ENCODE assay signal across 20 cellular contexts in the genomic region with DNA sequence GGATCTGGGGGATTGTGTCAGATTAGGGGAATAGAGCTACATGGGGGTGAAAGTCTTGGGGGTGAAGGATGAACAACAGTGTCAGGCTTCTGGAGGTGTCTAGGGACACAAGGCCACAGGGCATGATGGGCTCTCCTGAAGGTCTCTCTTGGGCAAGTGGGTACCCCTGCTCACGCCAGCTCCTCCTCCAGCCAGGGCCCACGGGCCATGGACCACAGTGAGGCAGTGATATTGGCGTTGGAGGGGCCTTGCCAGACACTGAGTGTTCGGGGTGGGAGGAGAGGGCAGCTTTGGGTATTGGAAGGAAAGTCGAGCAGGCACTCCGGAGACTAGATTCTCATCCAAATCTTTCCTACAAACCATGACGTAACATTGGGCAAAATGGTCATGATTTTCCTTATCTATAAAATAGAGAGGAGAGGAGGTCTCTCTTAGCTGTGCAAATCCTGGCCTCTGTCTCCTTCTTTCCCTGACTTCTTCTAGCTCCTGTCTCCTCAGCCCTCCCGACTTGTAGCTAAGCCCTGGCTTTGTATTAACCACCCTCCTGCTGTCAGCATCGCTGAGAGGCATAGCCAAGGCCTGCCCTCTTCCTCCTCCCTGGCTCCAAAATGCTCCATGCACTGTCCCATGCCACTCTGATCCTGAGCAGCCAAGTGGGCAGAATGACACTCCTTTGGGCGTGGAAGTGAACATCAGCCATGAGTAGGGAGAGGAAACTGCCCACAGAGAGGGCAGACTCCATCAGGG. TPM values are rescaled to one million over a fixed set of nuclear protein-coding genes. Genes with fewer than 3 reads are reported as not detected.
DNase-seq lines count a peak whose midpoint lies in the region; ATAC-seq, FAIRE-seq and TF ChIP-seq lines count a peak whose summit lies in the region.
"Had no signal": no experiment of that assay in that cellular context is flagged by ENCODE, and none has a peak within 500 bp of the region (broad histone marks: within the 10 kb centered on the region; RNA-seq: fewer than 3 reads in every experiment).

No MANE protein-coding gene starts in this region.

- H3K9ac ChIP-seq in HUES48 (ENCODE audit: low read depth, low read length) = no peak overlapping the region
- H3K9ac ChIP-seq in trophoblast cell (ENCODE audit: low read length) = no peak overlapping the region

- no CpG with 5 or more reads among the region's 10 CpGs for WGBS in trophoblast cell (ENCODE audit: extremely low coverage, insufficient coverage, insufficient read length)

- H2BK12ac ChIP-seq in trophoblast cell (ENCODE audit: low read length) = peak overlapping the region; percentile 21

- peak overlapping the region; percentile 81 for H2AK5ac ChIP-seq in trophoblast cell (ENCODE audit: low read length)

- TF ChIP-seq CTCF in brain microvascular endothelial cell (IDR thresholded peaks at IDR 0.05; ENCODE audit: low read depth, low read length, missing control alignments) (no peak), D721Med (IDR thresholded peaks at IDR 0.05; ENCODE audit: insufficient read depth, missing control alignments) (no peak), GM13977 (IDR thresholded peaks at IDR 0.05; ENCODE audit: extremely low read depth, insufficient read depth, missing control alignments) (no peak)

- peaks cover 11% of the 10 kb centered on the region for H3K79me1 ChIP-seq in trophoblast cell (ENCODE audit: low read length)

- peak overlapping the region; percentile 86 for H3K27ac ChIP-seq in ACC112 (ENCODE audit: low read depth, low read length)
- peak overlapping the region; percentile 84 for H3K27ac ChIP-seq in HUES48 (ENCODE audit: low read depth, low read length)
- peak overlapping the region; percentile 87 for H3K27ac ChIP-seq in brain microvascular endothelial cell
- no peak overlapping the region for H3K27ac ChIP-seq in trophoblast cell (ENCODE audit: low read depth, low read length)

- H3K23ac ChIP-seq in trophoblast cell (ENCODE audit: low read length) = no peak overlapping the region

- H3K27me3 Mint-ChIP-seq in activated naive CD8-positive, alpha-beta T cell treated with anti-CD3 and anti-CD28 coated beads, Interleukin-2, amount 50 U/mL, for 24 hours = no peaks in the 10 kb centered on the region
- H3K27me3 Mint-ChIP-seq: activated naive CD8-positive, alpha-beta T cell treated with anti-CD3 and anti-CD28 coated beads, Interleukin-2, amount 10 ng/mL, durations not matched to agents 7 days and 5 days; central memory CD8-positive, alpha-beta T cell; memory B cell had no signal

- H3K4me2 ChIP-seq in trophoblast cell (ENCODE audit: low read length) = no peak overlapping the region
- H3K4me2 ChIP-seq: smooth muscle cell had no signal

- H2BK120ac ChIP-seq in trophoblast cell (ENCODE audit: insufficient read depth, low read length, poor library complexity) = peak overlapping the region; percentile 9

- no peak for ATAC-seq in activated naive CD8-positive, alpha-beta T cell treated with anti-CD3 and anti-CD28 coated beads, Interleukin-2, amount 50 U/mL, for 24 hours
- ATAC-seq: K562; stimulated activated effector memory CD8-positive, alpha-beta T cell treated with anti-CD3 and anti-CD28 coated beads, Interleukin-12 subunit alpha, Interleukin-12 subunit beta, amount 100 ng/mL, for 72 hours had no signal

- no peaks in the 10 kb centered on the region for H3K9me3 Mint-ChIP-seq in activated naive CD8-positive, alpha-beta T cell treated with anti-CD3 and anti-CD28 coated beads, Interleukin-2, amount 50 U/mL, for 24 hours
- H3K9me3 Mint-ChIP-seq: activated naive CD8-positive, alpha-beta T cell treated with anti-CD3 and anti-CD28 coated beads, Interleukin-2, amount 10 ng/mL, durations not matched to agents 7 days and 5 days; central memory CD8-positive, alpha-beta T cell; memory B cell; stimulated activated effector memory CD8-positive, alpha-beta T cell treated with anti-CD3 and anti-CD28 coated beads, Interleukin-12 subunit alpha, Interleukin-12 subunit beta, amount 100 ng/mL, for 72 hours had no signal

- in situ Hi-C loops in brain microvascular endothelial cell (cut with HindIII; ENCODE audit: low pct_ligation_motif_present, low sequenced_read_pairs) = no loop called here
- in situ Hi-C loops in GM13977 (cut with MboI; ENCODE audit: low pct_unique_long_range_greater_than_20kb, low sequenced_read_pairs, unreplicated experiment) = no loop called here

- H2AFZ ChIP-seq in ACC112 (ENCODE audit: low read length, unreplicated experiment) = no peak overlapping the region
- H2AFZ ChIP-seq in trophoblast cell (ENCODE audit: insufficient read depth, low read length, poor library complexity) = no peak overlapping the region

- H3K4ac ChIP-seq in trophoblast cell (ENCODE audit: low read depth, low read length) = no peak overlapping the region

- DNase-seq in brain microvascular endothelial cell (no peak), trophoblast cell (no peak), D721Med (ENCODE audit: insufficient read length, low spot score) (no peak), GM13977 (ENCODE audit: low spot score) (no peak), NCI-H82 treated with DMSO at 0.1 percent for 48 hours (lab: John Stamatoyannopoulos, UW; ENCODE audit: unreplicated experiment) (no peak)
- no peak for DNase-seq in activated naive CD8-positive, alpha-beta T cell treated with anti-CD3 and anti-CD28 coated beads, Interleukin-2, amount 50 U/mL, for 24 hours
- DNase-seq: activated CD4-positive, alpha-beta T cell treated with anti-CD3 and anti-CD28 coated beads for 48 hours; activated naive CD8-positive, alpha-beta T cell treated with anti-CD3 and anti-CD28 coated beads, Interleukin-2, amount 10 ng/mL, durations not matched to agents 7 days and 5 days; Calu3; foreskin melanocyte; NCI-H1092; SIG-M5; T-helper 9 cell had no signal

- peak overlapping the region; percentile 45 for H3K14ac ChIP-seq in trophoblast cell (ENCODE audit: low read length)

- peak overlapping the region; percentile 40 for H3K18ac ChIP-seq in trophoblast cell (ENCODE audit: low read length)

- H4K8ac ChIP-seq in trophoblast cell (ENCODE audit: low read depth, low read length) = peak overlapping the region; percentile 35

- no peak overlapping the region for H3K27ac Mint-ChIP-seq in activated naive CD8-positive, alpha-beta T cell treated with anti-CD3 and anti-CD28 coated beads, Interleukin-2, amount 50 U/mL, for 24 hours
- H3K27ac Mint-ChIP-seq: activated naive CD8-positive, alpha-beta T cell treated with anti-CD3 and anti-CD28 coated beads, Interleukin-2, amount 10 ng/mL, durations not matched to agents 7 days and 5 days; stimulated activated effector memory CD8-positive, alpha-beta T cell treated with anti-CD3 and anti-CD28 coated beads, Interleukin-12 subunit alpha, Interleukin-12 subunit beta, amount 100 ng/mL, for 72 hours had no signal

- H3K4me3 Mint-ChIP-seq in activated naive CD8-positive, alpha-beta T cell treated with anti-CD3 and anti-CD28 coated beads, Interleukin-2, amount 50 U/mL, for 24 hours = no peak overlapping the region
- H3K4me3 Mint-ChIP-seq: activated naive CD8-positive, alpha-beta T cell treated with anti-CD3 and anti-CD28 coated beads, Interleukin-2, amount 10 ng/mL, durations not matched to agents 7 days and 5 days; central memory CD8-positive, alpha-beta T cell; memory B cell; stimulated activated effector memory CD8-positive, alpha-beta T cell treated with anti-CD3 and anti-CD28 coated beads, Interleukin-12 subunit alpha, Interleukin-12 subunit beta, amount 100 ng/mL, for 72 hours had no signal

- H2BK5ac ChIP-seq in trophoblast cell (ENCODE audit: low read depth, low read length, poor library complexity) = no peak overlapping the region

- H3K27me3 ChIP-seq in ACC112 (ENCODE audit: insufficient read depth, low read length) (no peaks in the 10 kb centered on the region), HUES48 (ENCODE audit: control insufficient read depth, insufficient read depth, low read length) (no peaks in the 10 kb centered on the region), brain microvascular endothelial cell (replicated peaks) (no peaks in the 10 kb centered on the region), trophoblast cell (ENCODE audit: insufficient read depth, low read length) (no peaks in the 10 kb centered on the region)

- peaks cover 31% of the 10 kb centered on the region for H3K4me1 Mint-ChIP-seq in activated naive CD8-positive, alpha-beta T cell treated with anti-CD3 and anti-CD28 coated beads, Interleukin-2, amount 50 U/mL, for 24 hours

- no peak overlapping the region for H4K12ac ChIP-seq in trophoblast cell (ENCODE audit: low read depth, low read length)

- H3K36me3 ChIP-seq in ACC112 (ENCODE audit: insufficient read depth, low read length) (0 out of 2 replicates have a peak, but pooled peaks cover 8% of the 10 kb centered on the region), HUES48 (ENCODE audit: control insufficient read depth, insufficient read depth, low read length) (no peaks in the 10 kb centered on the region), brain microvascular endothelial cell (replicated peaks) (no peaks in the 10 kb centered on the region), trophoblast cell (ENCODE audit: control insufficient read depth in 1 of 2, insufficient read depth in 2 of 2, low read length in 2 of 2) (peaks cover 0 to 2% of the 10 kb centered on the region in 2 experiments)

- H3K36me3 Mint-ChIP-seq in activated naive CD8-positive, alpha-beta T cell treated with anti-CD3 and anti-CD28 coated beads, Interleukin-2, amount 50 U/mL, for 24 hours (ENCODE audit: low read depth) = no peaks in the 10 kb centered on the region

- H3K79me2 ChIP-seq in ACC112 (ENCODE audit: control insufficient read depth, insufficient read depth, low read length, unreplicated experiment) (no peaks in the 10 kb centered on the region), trophoblast cell (ENCODE audit: control insufficient read depth, insufficient read depth, low read length, poor library complexity) (no peaks in the 10 kb centered on the region)

- no peak overlapping the region for H3K4me3 ChIP-seq in ACC112 (ENCODE audit: low read depth, low read length)
- no peak overlapping the region for H3K4me3 ChIP-seq in HUES48 (ENCODE audit: low read depth, low read length)
- no peak overlapping the region for H3K4me3 ChIP-seq in brain microvascular endothelial cell (ENCODE audit: low read depth, low read length)
- no peak overlapping the region for H3K4me3 ChIP-seq in trophoblast cell (ENCODE audit: low read depth, low read length)
- H3K4me3 ChIP-seq: K562, smooth muscle cell had no signal

- no peak for FAIRE-seq in D721Med (lab: Jason Lieb, UNC)
- FAIRE-seq: K562 had no signal

- H4K91ac ChIP-seq in trophoblast cell (ENCODE audit: low read depth, low read length) = peak overlapping the region; percentile 45

- H3K4me1 ChIP-seq in ACC112 (ENCODE audit: control insufficient read depth, insufficient read depth, low read length, unreplicated experiment) (peaks cover 41% of the 10 kb centered on the region), HUES48 (ENCODE audit: control insufficient read depth, insufficient read depth, low read length) (peaks cover 3% of the 10 kb centered on the region), trophoblast cell (ENCODE audit: control insufficient read depth in 1 of 2, insufficient read depth in 2 of 2, low read length in 2 of 2) (peaks cover 11 to 18% of the 10 kb centered on the region in 2 experiments)

- no peaks in the 10 kb centered on the region for H3K9me3 ChIP-seq in HUES48 (ENCODE audit: control insufficient read depth, insufficient read depth, low read length)
- no peaks in the 10 kb centered on the region for H3K9me3 ChIP-seq in trophoblast cell (ENCODE audit: insufficient read depth, low read depth, low read length)

RNA-seq across cellular contexts. Expression of a gene that starts 24.0 kb away (rescaled TPM):
- polyA plus RNA-seq in trophoblast cell (2013) = 497 and 515 TPM in 2 replicates

RNA-seq across cellular contexts. Expression of a gene that starts 45.7 kb away (rescaled TPM):
- polyA plus RNA-seq in trophoblast cell (2013) = 20.8 and 22.5 TPM in 2 replicates
